Comparison of ENCODE assay signal across 15 cellular contexts in the genomic region with DNA sequence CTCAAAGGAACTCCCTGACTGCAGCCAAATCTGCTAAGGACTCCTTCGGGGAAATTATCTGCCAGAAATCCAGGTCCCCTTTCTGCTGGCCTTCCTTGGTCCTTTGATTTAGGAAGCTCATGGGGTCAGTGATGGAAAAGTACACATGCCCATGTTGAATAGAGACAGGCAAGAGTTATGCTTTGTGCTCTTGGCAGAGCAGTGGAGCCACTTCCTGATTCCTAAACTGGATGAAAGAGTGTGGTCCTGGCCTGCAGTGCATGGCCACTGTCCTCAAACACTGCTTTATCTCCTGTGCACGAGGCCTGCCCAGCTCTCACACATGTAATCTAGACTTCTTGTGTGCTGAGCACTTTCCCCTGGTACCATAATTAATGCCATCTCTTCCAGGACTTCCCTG. TPM values are rescaled to one million over a fixed set of nuclear protein-coding genes. Genes with fewer than 3 reads are reported as not detected.
DNase-seq lines count a peak whose midpoint lies in the region; ATAC-seq, FAIRE-seq and TF ChIP-seq lines count a peak whose summit lies in the region.
"Had no signal": no experiment of that assay in that cellular context is flagged by ENCODE, and none has a peak within 500 bp of the region (broad histone marks: within the 10 kb centered on the region; RNA-seq: fewer than 3 reads in every experiment).

No MANE protein-coding gene starts in this region.

- POLR2A ChIA-PET in K562 (lab: Yijun Ruan, JAX): interaction anchor here (0.7 to 1.7 kb wide), 2 partner anchors 16 to 17 kb away, joined by 4 read pairs; no protein-coding TSS in a partner anchor

- H3K4me1 ChIP-seq in right cardiac atrium (ENCODE audit: control insufficient read depth, insufficient read depth, low read length): no peaks in the 10 kb centered on the region
- peaks cover 0 to 30% of the 10 kb centered on the region in 2 experiments; a peak in 2 of 5 replicates for H3K4me1 ChIP-seq in K562 (replicated peaks in 1 of 2; ENCODE audit: control insufficient read depth in 2 of 2, insufficient read depth in 2 of 2, low read length in 2 of 2)
- H3K4me1 ChIP-seq in neuron (ENCODE audit: insufficient read depth, low read length): peaks cover 26% of the 10 kb centered on the region
- no peaks in the 10 kb centered on the region for H3K4me1 ChIP-seq in aorta (ENCODE audit: control insufficient read depth in 1 of 2, insufficient read depth in 2 of 2, low read length in 2 of 2)
- peaks cover 0 to 37% (median 2%) of the 10 kb centered on the region in 4 donors for H3K4me1 ChIP-seq in right lobe of liver

- no peak overlapping the region for H3K9ac ChIP-seq in K562 (ENCODE audit: insufficient read depth in 1 of 2, low read depth in 2 of 2, low read length in 2 of 2)

- H2AFZ ChIP-seq in K562 (ENCODE audit: low read depth, low read length) (no peak overlapping the region), neuron (ENCODE audit: low read depth, low read length) (no peak overlapping the region)

- no peaks in the 10 kb centered on the region for H4K20me1 ChIP-seq in K562 (replicated peaks; ENCODE audit: control insufficient read depth, insufficient read depth, low read length)

- WGBS in right cardiac atrium: 28% methylated on average over 2 of the region's 2 CpGs
- 22% methylated on average over 2 of the region's 2 CpGs for WGBS in K562 (ENCODE audit: insufficient coverage, low coverage, missing lambda C conversion rate)
- 5 to 7% methylated on average over 2 of the region's 2 CpGs for WGBS in aorta, 2 donors
- 30% methylated on average over 2 of the region's 2 CpGs for WGBS in right lobe of liver (ENCODE audit: insufficient coverage, low coverage, low lambda C conversion rate, missing lambda C conversion rate)

- H3K36me3 ChIP-seq in K562 (ENCODE audit: control insufficient read depth, insufficient read depth, low read length): no peaks in the 10 kb centered on the region
- no peaks in the 10 kb centered on the region for H3K36me3 ChIP-seq in neuron (ENCODE audit: insufficient read depth, low read length)
- no peaks in the 10 kb centered on the region for H3K36me3 ChIP-seq in aorta (ENCODE audit: control insufficient read depth in 1 of 2, insufficient read depth in 2 of 2, low read length in 1 of 2)
- H3K36me3 ChIP-seq in right lobe of liver: no peaks in the 10 kb centered on the region

- intact Hi-C loops in right cardiac atrium (cut with DNase I) (loop anchor here (5.0 to 10.0 kb wide), 5 partner anchors 227 to 1277 kb away; no protein-coding TSS in a partner anchor), Right ventricle myocardium superior (cut with DNase I) (no loop called here), K562 (cut with micrococcal nuclease) (loop anchor here (10.0 kb wide), 1 partner anchor 1357 kb away; the partner anchor contains the start of gene LSM11), aorta (cut with DNase I) (loop anchor here (2.0 to 10.0 kb wide), 5 partner anchors 227 to 1027 kb away; no protein-coding TSS in a partner anchor), right lobe of liver (cut with DNase I) (loop anchor here (5.0 to 10.0 kb wide), 3 partner anchors 397 to 927 kb away; no protein-coding TSS in a partner anchor)

- H3K79me2 ChIP-seq in K562 (ENCODE audit: control insufficient read depth, insufficient read depth, low read length): no peaks in the 10 kb centered on the region

- DNase-seq in right cardiac atrium (peak in 2 of 3 donors; percentile 23 to 59), Right ventricle myocardium superior (no peak), K562 (ENCODE audit: extremely low read depth in 1 of 4, low spot score in 3 of 4) (no peak), aorta (no peak), right lobe of liver (no peak)
- DNase-seq in NK-92 treated with Interleukin-12 subunit alpha and Interleukin-12 subunit beta, amount 100 ng/mL, for 24 hours (lab: John Stamatoyannopoulos, UW): no peak
- DNase-seq: activated CD8-positive, alpha-beta memory T cell treated with anti-CD3 and anti-CD28 coated beads, Interleukin-2, amount 10 ng/mL, durations not matched to agents 7 days and 5 days; amniotic stem cell; NCI-H1436 treated with DMSO at 0.1 percent for 48 hours; occipital lobe; T-helper 2 cell had no signal

- no peak for TF ChIP-seq CTCF in K562 (IDR thresholded peaks at IDR 0.05 in 2 of 3, conservative IDR thresholded peaks at IDR 0.05 in 1 of 3; ENCODE audit: insufficient read depth in 2 of 3, low read depth in 1 of 3, low read length in 3 of 3)
- no peak for TF ChIP-seq CTCF in right lobe of liver (IDR thresholded peaks at IDR 0.05)

- TF ChIP-seq POLR2A in K562 (conservative IDR thresholded peaks at IDR 0.05) (no peak), right lobe of liver (IDR thresholded peaks at IDR 0.05) (no peak)

- TF ChIP-seq EP300 in K562 (IDR thresholded peaks at IDR 0.05; ENCODE audit: low read length): no peak

- CTCF ChIA-PET in K562 (lab: Yijun Ruan, JAX; ENCODE audit: low intra/inter-chr PET ratio): no interaction called here

- no TSS peak for BruUV-seq in K562 (replicated peaks; lab: Mats Ljungman, UMichigan)

- H3K27ac ChIP-seq in right cardiac atrium (ENCODE audit: low read length) (no peak overlapping the region), K562 (ENCODE audit: extremely low read depth, low read depth, low read length) (no peak overlapping the region), aorta (ENCODE audit: low read depth in 1 of 2, low read length in 2 of 2) (peak overlapping the region; percentile 32 to 66), right lobe of liver (no peak overlapping the region)

- no peaks in the 10 kb centered on the region for H3K9me3 ChIP-seq in right cardiac atrium (ENCODE audit: control insufficient read depth, low read length)
- H3K9me3 ChIP-seq in K562 (replicated peaks; ENCODE audit: control insufficient read depth, insufficient read depth, low read depth, low read length): no peaks in the 10 kb centered on the region
- H3K9me3 ChIP-seq in neuron (ENCODE audit: low read length): no peaks in the 10 kb centered on the region
- no peaks in the 10 kb centered on the region for H3K9me3 ChIP-seq in aorta (ENCODE audit: control insufficient read depth, low read length)
- no peaks in the 10 kb centered on the region for H3K9me3 ChIP-seq in right lobe of liver

- FAIRE-seq in K562 (lab: Jason Lieb, UNC): no peak
- FAIRE-seq: endothelial cell of umbilical vein had no signal

- H3K4me2 ChIP-seq in K562 (ENCODE audit: insufficient read depth, low read length): no peak overlapping the region

- peak overlapping the region; percentile 69 for H3K4me3 ChIP-seq in right cardiac atrium (ENCODE audit: low read length)
- H3K4me3 ChIP-seq in K562: no peak overlapping the region
- H3K4me3 ChIP-seq in neuron (ENCODE audit: low read length): peak overlapping the region; percentile 73
- peak overlapping the region; percentile 15 to 51 for H3K4me3 ChIP-seq in aorta (ENCODE audit: low read length in 2 of 2)
- no peak overlapping the region for H3K4me3 ChIP-seq in right lobe of liver

- H3K27me3 ChIP-seq in right cardiac atrium (ENCODE audit: control insufficient read depth, insufficient read depth) (no peaks in the 10 kb centered on the region), K562 (ENCODE audit: control insufficient read depth in 2 of 2, insufficient read depth in 2 of 2, low read length in 2 of 2) (peaks cover 15 to 23% of the 10 kb centered on the region in 2 experiments; a peak in 4 of 5 replicates), neuron (ENCODE audit: insufficient read depth, low read length) (no peaks in the 10 kb centered on the region), aorta (ENCODE audit: control insufficient read depth in 1 of 2, insufficient read depth in 2 of 2, low read length in 1 of 2) (no peaks in the 10 kb centered on the region), right lobe of liver (peaks cover 7 to 63% of the 10 kb centered on the region in 2 donors)

- in situ Hi-C loops in K562 (cut with MboI): loop anchor here (10.0 kb wide), 1 partner anchor 927 kb away; no protein-coding TSS in a partner anchor

- ATAC-seq in right cardiac atrium: no peak
- no peak for ATAC-seq in Right ventricle myocardium superior (ENCODE audit: poor library complexity)
- no peak for ATAC-seq in K562
- no peak for ATAC-seq in aorta (ENCODE audit: low FRiP score)
- ATAC-seq in right lobe of liver: no peak
- no peak for ATAC-seq in HG03135 (IDR thresholded peaks at IDR 0.05; ENCODE audit: unreplicated experiment)
- ATAC-seq: activated CD8-positive, alpha-beta memory T cell treated with anti-CD3 and anti-CD28 coated beads, Interleukin-2, amount 10 ng/mL, durations not matched to agents 7 days and 5 days had no signal

- peaks cover 5% of the 10 kb centered on the region for H3K9me1 ChIP-seq in K562 (ENCODE audit: control insufficient read depth, insufficient read depth, low read length)

- no peak for TF ChIP-seq RAD21 in K562 (CRISPR knock-in tag; conservative IDR thresholded peaks at IDR 0.05 in 1 of 2, IDR thresholded peaks at IDR 0.05 in 1 of 2)

TF ChIP-seq in K562, 482 proteins besides CTCF, POLR2A, EP300 and RAD21:
- TF ChIP-seq ERF (CRISPR knock-in tag; IDR thresholded peaks at IDR 0.05): no peak
- TF ChIP-seq SPI1 (IDR thresholded peaks at IDR 0.05; ENCODE audit: borderline replicate concordance, low read depth, low read length): peak; percentile 18; the same call in 1 of the 2 replicates

RNA-seq across cellular contexts. Expression of gene EBF1, which starts 2.0 kb away (rescaled TPM):
- 10 to 100 TPM; 15.5 to 20.0 (median 17.5) TPM for total RNA-seq in right cardiac atrium
- 7.6 TPM for polyA plus RNA-seq in right cardiac atrium
- total RNA-seq in Right ventricle myocardium superior: 15.6 TPM
- 0.37 and 1.5 TPM in 2 replicates for total RNA-seq in K562 (2011; cell fraction: chromatin; rRNA removed; ENCODE audit: low replicate concordance)
- total RNA-seq in K562 (2011; cell fraction: nucleolus; rRNA removed): 0.17 and 0.26 TPM in 2 replicates
- total RNA-seq in K562 (2011; cell fraction: nucleoplasm; rRNA removed): 0.38 and 0.44 TPM in 2 replicates
- total RNA-seq in K562 (2014; rRNA removed): 0.16 and 0.36 TPM in 2 replicates
- total RNA-seq in K562 (2014; rRNA removed; fragmentation: Illumina TruSeq; extraction: Trizol): not detected in 2 replicates
- not detected in 2 replicates for total RNA-seq in K562 (2015; rRNA removed; fragmentation: Illumina TruSeq; extraction: Trizol)
- total RNA-seq in K562 (2021): 0.07 and 0.24 TPM in 2 replicates
- polyA plus RNA-seq in K562 (2011; rRNA removed): 0.07 TPM in 1 of 2 replicates, not detected in the other
- not detected in 2 replicates for polyA plus RNA-seq in K562 (2011; cell fraction: cytosol; rRNA removed)
- polyA plus RNA-seq in K562 (2011; cell fraction: nucleus; rRNA removed): 0.23 TPM in 1 of 2 replicates, not detected in the other
- 0.03 TPM in 2 replicates for polyA plus RNA-seq in K562 (2012)
- 0.12 TPM in 1 of 2 replicates, not detected in the other for polyA plus RNA-seq in K562 (2014; fragmentation: Illumina TruSeq; extraction: Trizol)
- under 1 TPM in 1 of 2 experiments, not detected in 1; 0.13 TPM for polyA plus RNA-seq in K562 (2014; fragmentation: Nextera tagmentation; extraction: Ambion mirVana)
- 0.42 TPM in 1 of 2 replicates, not detected in the other for polyA plus RNA-seq in K562 (2014; rRNA removed)
- polyA minus RNA-seq in K562 (2011; rRNA and poly(A)+ RNA removed): not detected in 2 replicates
- not detected in 2 replicates for polyA minus RNA-seq in K562 (2011; cell fraction: cytosol; rRNA and poly(A)+ RNA removed)
- 0.27 and 1.2 TPM in 2 replicates for polyA minus RNA-seq in K562 (2011; cell fraction: nucleus; rRNA and poly(A)+ RNA removed)
- 100 to 1,000 TPM in 1 of 2 donors, 10 to 100 TPM in 1; 75.6 to 103 TPM for total RNA-seq in aorta
- 10 to 100 TPM in 1 of 2 donors, 1 to 10 TPM in 1; 5.9 to 25.1 TPM for polyA plus RNA-seq in aorta
- total RNA-seq in right lobe of liver: under 1 TPM; 0.06 to 0.51 (median 0.26) TPM
- polyA plus RNA-seq: CD14-positive monocyte had no signal

Comparison
In these comparisons a context has a peak if more than half of its experiments do, and no peak if none do; other contexts are left out.
1. DNase-seq: peak in right cardiac atrium (2 of 3); none in Right ventricle myocardium superior (single experiment), K562 (0 of 4), aorta (0 of 2), right lobe of liver (0 of 3) and NK-92 treated with Interleukin-12 subunit alpha and Interleukin-12 subunit beta, amount 100 ng/mL, for 24 hours (single experiment).
2. H3K27ac ChIP-seq: peak in aorta (2 of 2); none in right cardiac atrium (single experiment), K562 (single experiment) and right lobe of liver (0 of 3).
3. H3K4me3 ChIP-seq: peak in right cardiac atrium (single experiment), neuron (single experiment) and aorta (2 of 2); none in K562 (single experiment) and right lobe of liver (0 of 3).